19 cellular contexts compared by ENCODE assay signal in the genomic region with DNA sequence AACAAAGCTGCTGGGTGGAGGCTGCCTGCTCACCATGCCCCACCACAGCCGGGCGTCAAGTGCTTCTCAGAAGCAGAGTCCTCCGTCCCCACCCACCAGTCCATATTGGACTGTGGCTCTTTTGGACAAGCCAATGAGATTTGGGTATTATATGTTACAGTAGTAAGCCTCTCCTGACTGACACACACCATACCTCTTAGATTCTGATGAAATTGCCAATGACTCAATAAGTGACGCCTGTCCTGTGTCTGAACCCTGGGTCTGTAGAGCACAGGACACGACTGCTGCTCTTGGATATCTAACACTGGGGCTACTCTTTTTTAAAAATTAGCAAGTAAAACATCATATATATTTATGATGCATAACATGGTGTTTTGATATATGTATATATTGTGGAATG.
"Had no signal": no experiment of that assay in that cellular context is flagged by ENCODE, and none has a peak within 500 bp of the region (broad histone marks: within the 10 kb centered on the region; RNA-seq: fewer than 3 reads in every experiment).

No MANE protein-coding gene starts in this region.

- H3K4me3 ChIP-seq: body of pancreas, cardiac muscle cell, SJCRH30 had no signal

- DNase-seq: activated CD4-positive, alpha-beta T cell treated with anti-CD3 and anti-CD28 coated beads for 4 hours; activated CD8-positive, alpha-beta memory T cell treated with anti-CD3 and anti-CD28 coated beads, Interleukin-2, amount 10 ng/mL, durations not matched to agents 7 days and 5 days; activated effector memory CD4-positive, alpha-beta T cell treated with Interleukin-2 at 50 U/mL for 16 hours; activated naive CD4-positive, alpha-beta T cell; activated T-cell treated with anti-CD3 and anti-CD28 coated beads, Interleukin-2, amount 50 U/mL, for 24 hours; aorta; body of pancreas; KG1; NCI-H1092; NCI-H1417; NCI-H2029 treated with DMSO at 0.1 percent for 48 hours; NCI-H345; NCI-H510A; NCI-H526 treated with DMSO at 0.1 percent for 48 hours; NCI-H82; SJCRH30; SK-N-SH; T-helper 1 cell had no signal

- H3K27ac ChIP-seq: body of pancreas, cardiac muscle cell, SJCRH30 had no signal
